Comparison of ENCODE assay signal across 29 cellular contexts in the genomic region with DNA sequence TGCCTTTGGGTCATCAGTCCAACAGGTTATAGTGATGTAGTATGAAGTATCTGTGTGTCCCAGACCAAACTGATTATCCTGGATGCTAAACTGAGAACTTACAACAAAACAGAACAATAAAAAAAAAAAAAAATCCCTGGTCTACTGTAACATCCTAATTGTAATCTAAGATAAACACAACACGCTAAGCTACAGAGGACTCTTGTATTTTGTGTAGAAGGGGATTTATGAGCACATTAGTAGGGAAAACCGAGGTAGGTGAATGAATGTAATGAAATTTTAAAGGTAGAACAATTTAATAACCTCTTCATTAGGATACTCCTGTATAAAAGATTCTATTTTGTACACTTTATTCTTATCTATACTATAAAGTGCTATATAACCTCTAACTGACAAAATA.
"Had no signal": no experiment of that assay in that cellular context is flagged by ENCODE, and none has a peak within 500 bp of the region (broad histone marks: within the 10 kb centered on the region; RNA-seq: fewer than 3 reads in every experiment).

No MANE protein-coding gene starts in this region.

- DNase-seq: activated CD4-positive, alpha-beta T cell treated with anti-CD3 and anti-CD28 coated beads for 36 hours; activated CD4-positive, alpha-beta T cell treated with anti-CD3 and anti-CD28 coated beads, Interleukin-2, amount 10 ng/mL, durations not matched to agents 7 days and 5 days; activated CD4-positive, alpha-beta T cell treated with anti-CD3 and anti-CD28 coated beads, Interleukin-2, amount 50 U/mL, for 48 hours; activated CD8-positive, alpha-beta T cell treated with anti-CD3 and anti-CD28 coated beads, Interleukin-2, amount 10 ng/mL, durations not matched to agents 7 days and 5 days; activated gamma-delta T cell; activated naive CD4-positive, alpha-beta T cell treated with anti-CD3 and anti-CD28 coated beads for 36 hours; activated T-cell treated with anti-CD3 and anti-CD28 coated beads, Interleukin-2, amount 50 U/mL, for 24 hours; adrenal gland; body of pancreas; Karpas-422; KBM-7; NCI-H1105; NCI-H1417 treated with DMSO at 0.1 percent for 48 hours; NCI-H187 treated with DMSO at 0.1 percent for 48 hours; NCI-H2081; NCI-H2171 treated with DMSO at 0.1 percent for 48 hours; NCI-H226; NCI-H446 treated with DMSO at 0.1 percent for 48 hours; NCI-H524; SIG-M5; SW 1271 had no signal

- H3K27me3 ChIP-seq: adrenal gland, body of pancreas, breast epithelium had no signal

- H3K4me3 Mint-ChIP-seq: activated CD4-positive, alpha-beta T cell treated with anti-CD3 and anti-CD28 coated beads for 36 hours; activated CD4-positive, alpha-beta T cell treated with anti-CD3 and anti-CD28 coated beads, Interleukin-2, amount 10 ng/mL, durations not matched to agents 7 days and 5 days; activated CD8-positive, alpha-beta T cell treated with anti-CD3 and anti-CD28 coated beads, Interleukin-2, amount 10 ng/mL, durations not matched to agents 7 days and 5 days; activated naive CD4-positive, alpha-beta T cell treated with anti-CD3 and anti-CD28 coated beads for 36 hours; activated T-cell treated with anti-CD3 and anti-CD28 coated beads, Interleukin-2, amount 50 U/mL, for 24 hours; WTC11 had no signal

- H3K4me1 ChIP-seq: adrenal gland, body of pancreas, breast epithelium had no signal

- H3K4me1 Mint-ChIP-seq: activated CD4-positive, alpha-beta T cell treated with anti-CD3 and anti-CD28 coated beads for 36 hours; activated CD4-positive, alpha-beta T cell treated with anti-CD3 and anti-CD28 coated beads, Interleukin-2, amount 10 ng/mL, durations not matched to agents 7 days and 5 days had no signal

- H3K27ac ChIP-seq: adrenal gland, body of pancreas, breast epithelium, RWPE1 had no signal

- ATAC-seq: activated CD4-positive, alpha-beta T cell treated with anti-CD3 and anti-CD28 coated beads for 36 hours; activated CD4-positive, CD25-positive, alpha-beta regulatory T cell treated with anti-CD3 and anti-CD28 coated beads, Interleukin-2, amount 50 U/mL, for 24 hours; activated CD8-positive, alpha-beta T cell treated with anti-CD3 and anti-CD28 coated beads, Interleukin-2, amount 10 ng/mL, durations not matched to agents 7 days and 5 days; activated naive CD4-positive, alpha-beta T cell treated with anti-CD3 and anti-CD28 coated beads, Interleukin-2, amount 50 U/mL, for 72 hours; body of pancreas; Right ventricle myocardium inferior; WTC11 had no signal

- H3K9me3 Mint-ChIP-seq: activated CD4-positive, alpha-beta T cell treated with anti-CD3 and anti-CD28 coated beads, Interleukin-2, amount 10 ng/mL, durations not matched to agents 7 days and 5 days; activated naive CD4-positive, alpha-beta T cell treated with anti-CD3 and anti-CD28 coated beads for 36 hours; activated T-cell treated with anti-CD3 and anti-CD28 coated beads, Interleukin-2, amount 50 U/mL, for 24 hours; activated T-helper 2 cell treated with anti-CD3 and anti-CD28 coated beads, Interferon-gamma antibody, Interleukin-2, Interleukin-4, amounts not matched to agents 10 μg/mL and 5 μg/mL and 100 μg/mL, durations not matched to agents 14 hours and 24 hours and 36 hours; WTC11 had no signal

- H3K27me3 Mint-ChIP-seq: activated CD4-positive, alpha-beta T cell treated with anti-CD3 and anti-CD28 coated beads for 36 hours; activated CD4-positive, alpha-beta T cell treated with anti-CD3 and anti-CD28 coated beads, Interleukin-2, amount 10 ng/mL, durations not matched to agents 7 days and 5 days; activated T-cell treated with anti-CD3 and anti-CD28 coated beads, Interleukin-2, amount 50 U/mL, for 24 hours had no signal

- H3K27ac Mint-ChIP-seq: activated CD4-positive, alpha-beta T cell treated with anti-CD3 and anti-CD28 coated beads for 36 hours; activated CD4-positive, alpha-beta T cell treated with anti-CD3 and anti-CD28 coated beads, Interleukin-2, amount 10 ng/mL, durations not matched to agents 7 days and 5 days; activated CD8-positive, alpha-beta T cell treated with anti-CD3 and anti-CD28 coated beads, Interleukin-2, amount 10 ng/mL, durations not matched to agents 7 days and 5 days; activated naive CD4-positive, alpha-beta T cell treated with anti-CD3 and anti-CD28 coated beads for 36 hours; activated naive CD4-positive, alpha-beta T cell treated with anti-CD3 and anti-CD28 coated beads, Interleukin-2, amount 50 U/mL, for 72 hours; activated T-cell treated with anti-CD3 and anti-CD28 coated beads, Interleukin-2, amount 50 U/mL, for 24 hours; activated T-helper 2 cell treated with anti-CD3 and anti-CD28 coated beads, Interferon-gamma antibody, Interleukin-2, Interleukin-4, amounts not matched to agents 10 μg/mL and 5 μg/mL and 100 μg/mL, durations not matched to agents 14 hours and 24 hours and 36 hours; WTC11 had no signal

- H3K36me3 ChIP-seq: adrenal gland, breast epithelium had no signal

- H3K4me3 ChIP-seq: adrenal gland, body of pancreas, breast epithelium had no signal

- H3K36me3 Mint-ChIP-seq: activated naive CD4-positive, alpha-beta T cell treated with anti-CD3 and anti-CD28 coated beads, Interleukin-2, amount 50 U/mL, for 72 hours; WTC11 had no signal

- FAIRE-seq: astrocyte had no signal

- H3K9me3 ChIP-seq: adrenal gland, body of pancreas, breast epithelium had no signal
